ENCODE assay signal across 25 cellular contexts in the genomic region with DNA sequence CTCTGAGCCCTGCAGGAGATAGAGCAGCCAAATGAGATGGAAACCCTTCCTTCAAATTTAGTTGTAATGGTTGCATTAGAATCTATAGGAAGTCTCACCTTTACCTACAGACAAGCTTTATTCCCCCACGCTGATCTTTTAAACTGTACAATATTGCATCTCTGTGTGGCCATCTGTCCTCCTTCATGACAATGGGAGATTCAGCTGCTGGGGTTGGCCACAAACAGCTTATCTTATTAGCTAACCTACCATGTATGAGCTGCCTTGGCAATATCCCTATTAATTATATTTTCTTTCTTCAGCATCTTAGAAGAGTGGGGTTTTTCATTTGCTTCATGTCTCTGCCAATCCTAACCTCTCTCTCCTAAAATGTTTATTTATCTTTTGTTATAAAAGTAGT.
"Had no signal": no experiment of that assay in that cellular context is flagged by ENCODE, and none has a peak within 500 bp of the region (broad histone marks: within the 10 kb centered on the region; RNA-seq: fewer than 3 reads in every experiment).

No MANE protein-coding gene starts in this region.

- H3K27me3 ChIP-seq: breast epithelium, gastrocnemius medialis, neural progenitor cell, right atrium auricular region, suprapubic skin, tibial artery, upper lobe of right lung had no signal

- DNase-seq: activated B cell treated with CpG ODN at 0.5 μM for 24 hours; activated CD4-positive, alpha-beta T cell treated with anti-CD3 and anti-CD28 coated beads for 36 hours; activated naive CD4-positive, alpha-beta T cell; activated T-cell treated with anti-CD3 and anti-CD28 coated beads for 4 hours; activated T-cell treated with anti-CD3 and anti-CD28 coated beads, Interleukin-2, amount 50 U/mL, for 72 hours; central memory CD4-positive, alpha-beta T cell; endodermal cell; gastrocnemius medialis; head of caudate nucleus; hippocampal formation; kidney; left colon; natural killer cell; occipital lobe; stimulated activated CD4-positive, alpha-beta T cell treated with anti-CD3 and anti-CD28 coated beads, Interleukin-15, amount 100 ng/mL, for 24 hours; stimulated activated CD4-positive, alpha-beta T cell treated with anti-CD3 and anti-CD28 coated beads, Interleukin-2, amount 100 ng/mL, for 24 hours; stimulated activated naive B cell treated with anti-CD40 and anti-IgM and Interleukin-4, amounts not matched to agents 10 μg/mL and 1 μg/mL and 100 μg/mL, for 72 hours; T-helper 2 cell; tibial artery; upper lobe of right lung had no signal

- ATAC-seq: activated CD4-positive, alpha-beta T cell treated with anti-CD3 and anti-CD28 coated beads for 36 hours; activated naive CD4-positive, alpha-beta T cell treated with anti-CD3 and anti-CD28 coated beads, Interleukin-2, amount 50 U/mL, for 72 hours; activated T-cell treated with anti-CD3 and anti-CD28 coated beads, Interleukin-2, amount 50 U/mL, for 72 hours; gastrocnemius medialis; left colon; natural killer cell; stimulated activated naive B cell treated with anti-CD40 and anti-IgM and Interleukin-4, amounts not matched to agents 10 μg/mL and 1 μg/mL and 100 μg/mL, for 72 hours had no signal

- H3K4me2 ChIP-seq: neural progenitor cell had no signal

- H3K9me3 ChIP-seq: breast epithelium, gastrocnemius medialis, right atrium auricular region, suprapubic skin, tibial artery, upper lobe of right lung had no signal

- H3K4me3 ChIP-seq: breast epithelium, gastrocnemius medialis, neural progenitor cell, right atrium auricular region, suprapubic skin, tibial artery, upper lobe of right lung had no signal

- FAIRE-seq: kidney had no signal

- H3K36me3 ChIP-seq: breast epithelium, gastrocnemius medialis, neural progenitor cell, right atrium auricular region, suprapubic skin, tibial artery, upper lobe of right lung had no signal

- H3K4me1 ChIP-seq: breast epithelium, neural progenitor cell had no signal

- H3K27ac ChIP-seq: gastrocnemius medialis, neural progenitor cell, right atrium auricular region, tibial artery, upper lobe of right lung had no signal
